Comparison of ENCODE assay signal across 14 cellular contexts in genomic region chr12:132078190-132078589, GRCh38.
DNase-seq lines count a peak whose midpoint lies in the region; ATAC-seq and TF ChIP-seq lines count a peak whose summit lies in the region.
"Had no signal": no experiment of that assay in that cellular context is flagged by ENCODE, and none has a peak within 500 bp of the region (broad histone marks: within the 10 kb centered on the region; RNA-seq: fewer than 3 reads in every experiment).

No MANE protein-coding gene starts in this region.

- no peak overlapping the region for H3K56ac ChIP-seq in mesendoderm (ENCODE audit: low read length)

- ATAC-seq in left cardiac atrium: peak; percentile 20 to 43
- ATAC-seq: GM23338 had no signal

- no peaks in the 10 kb centered on the region for H4K20me1 ChIP-seq in SK-N-SH (ENCODE audit: insufficient read depth)

- H3K79me2 ChIP-seq in SK-N-SH (ENCODE audit: insufficient read depth): no peaks in the 10 kb centered on the region
- H3K79me2 ChIP-seq in mesendoderm (ENCODE audit: control insufficient read depth, insufficient read depth, low read length): no peaks in the 10 kb centered on the region

- H3K9me3 ChIP-seq in SK-N-SH: no peaks in the 10 kb centered on the region
- H3K9me3 ChIP-seq in uterus: no peaks in the 10 kb centered on the region
- H3K9me3 ChIP-seq: BE2C, stomach had no signal

- H2AK5ac ChIP-seq in mesendoderm (ENCODE audit: low read length): no peak overlapping the region

- TF ChIP-seq CTCF in SK-N-SH (IDR thresholded peaks at IDR 0.05) (no peak), uterus (IDR thresholded peaks at IDR 0.05) (no peak)

- no peak overlapping the region for H2BK5ac ChIP-seq in mesendoderm (ENCODE audit: low read length)

- no peaks in the 10 kb centered on the region; a peak in 1 of 4 replicates for H3K4me1 ChIP-seq in SK-N-SH (ENCODE audit: control insufficient read depth in 1 of 2, insufficient read depth in 2 of 2, low read depth in 1 of 2, low read length in 1 of 2)
- no peaks in the 10 kb centered on the region for H3K4me1 ChIP-seq in uterus
- no peaks in the 10 kb centered on the region for H3K4me1 ChIP-seq in mesendoderm (ENCODE audit: control insufficient read depth, low read depth, low read length)
- H3K4me1 ChIP-seq: BE2C had no signal

- H3K27me3 ChIP-seq in SK-N-SH (ENCODE audit: insufficient read depth) (no peaks in the 10 kb centered on the region), uterus (no peaks in the 10 kb centered on the region), mesendoderm (ENCODE audit: insufficient read depth, low read length, poor library complexity) (no peaks in the 10 kb centered on the region)
- H3K27me3 ChIP-seq: BE2C, stomach had no signal

- no peak overlapping the region for H2BK15ac ChIP-seq in mesendoderm (replicated peaks; ENCODE audit: low read depth)

- no peak overlapping the region for H3K18ac ChIP-seq in mesendoderm (ENCODE audit: low read length)

- H3K4me2 ChIP-seq in SK-N-SH: no peak overlapping the region
- H3K4me2 ChIP-seq in mesendoderm (ENCODE audit: low read length): no peak overlapping the region
- H3K4me2 ChIP-seq: GM23338 had no signal

- POLR2A ChIA-PET in SK-N-SH (lab: Yijun Ruan, JAX): no interaction called here

- peak overlapping the region in 1 of 2 experiments; percentile 30; a peak in 2 of 4 replicates for H3K27ac ChIP-seq in SK-N-SH (ENCODE audit: low read depth in 2 of 2, low read length in 1 of 2)
- peak overlapping the region; percentile 38 to 61 for H3K27ac ChIP-seq in uterus
- H3K27ac ChIP-seq in mesendoderm (ENCODE audit: low read depth, low read length): no peak overlapping the region

- intact Hi-C loops in left cardiac atrium (cut with DNase I): no loop called here
- intact Hi-C loops in cardiac septum (cut with DNase I): no loop called here
- intact Hi-C loops in uterus (cut with DNase I; ENCODE audit: low total_unique reads): no loop called here

- DNase-seq in left cardiac atrium (peak; percentile 52), cardiac septum (ENCODE audit: low spot score) (no peak), SK-N-SH (no peak), fibroblast of the conjunctiva (ENCODE audit: low read depth) (peak; percentile 84), uterus (peak; percentile 41 to 48), mesendoderm (no peak)
- DNase-seq in effector CD8-positive, alpha-beta T cell (lab: John Stamatoyannopoulos, UW): no peak
- DNase-seq in activated naive CD4-positive, alpha-beta T cell treated with anti-CD3 and anti-CD28 coated beads, Interleukin-2, amount 50 U/mL, for 16 hours: no peak
- DNase-seq: amniotic stem cell, BE2C, islet precursor cell, KG1, stomach had no signal

- H3K4me3 ChIP-seq in SK-N-SH (ENCODE audit: low read depth in 2 of 2, low read length in 1 of 2) (no peak overlapping the region), uterus (no peak overlapping the region), mesendoderm (ENCODE audit: low read length) (no peak overlapping the region)
- H3K4me3 ChIP-seq: GM23338, stomach had no signal

- 51% methylated on average over 6 of the region's 6 CpGs for WGBS in SK-N-SH (ENCODE audit: low lambda C conversion rate)
- no CpG with 5 or more reads among the region's 6 CpGs for WGBS in mesendoderm (ENCODE audit: extremely low coverage, insufficient coverage, low lambda C conversion rate)

- no peak for TF ChIP-seq EP300 in SK-N-SH (IDR thresholded peaks at IDR 0.05; ENCODE audit: borderline replicate concordance in 1 of 2, low read depth in 1 of 2, low read length in 1 of 2)

- no peak overlapping the region for H2BK120ac ChIP-seq in mesendoderm (ENCODE audit: low read depth, low read length)

- no peak for TF ChIP-seq POLR2A in uterus (IDR thresholded peaks at IDR 0.05)

- no peak overlapping the region for H3K23ac ChIP-seq in mesendoderm (ENCODE audit: low read length)

- no peaks in the 10 kb centered on the region for H3K9me2 ChIP-seq in SK-N-SH

- no peak for TF ChIP-seq RAD21 in SK-N-SH (IDR thresholded peaks at IDR 0.05; ENCODE audit: low read length)

- H4K8ac ChIP-seq in mesendoderm (ENCODE audit: low read depth, low read length): no peak overlapping the region

- no peak overlapping the region for H4K5ac ChIP-seq in mesendoderm (ENCODE audit: low read length)

- H3K36me3 ChIP-seq in SK-N-SH (replicated peaks in 1 of 2; ENCODE audit: control insufficient read depth in 1 of 2, insufficient read depth in 2 of 2, low read length in 1 of 2): peaks cover 31 to 64% of the 10 kb centered on the region in 2 experiments
- H3K36me3 ChIP-seq in uterus: no peaks in the 10 kb centered on the region
- peaks cover 4% of the 10 kb centered on the region for H3K36me3 ChIP-seq in mesendoderm (ENCODE audit: control insufficient read depth, insufficient read depth, low read length)

- CTCF ChIA-PET in SK-N-SH (lab: Yijun Ruan, JAX): no interaction called here

- no peaks in the 10 kb centered on the region for H3K79me1 ChIP-seq in mesendoderm (ENCODE audit: low read length)

- H3K9ac ChIP-seq in SK-N-SH: no peak overlapping the region
- H3K9ac ChIP-seq in mesendoderm (ENCODE audit: low read length): no peak overlapping the region

- H2AFZ ChIP-seq in SK-N-SH (ENCODE audit: low read depth): no peak overlapping the region
- H2AFZ ChIP-seq: GM23338 had no signal

- no peaks in the 10 kb centered on the region for H3F3A ChIP-seq in SK-N-SH (replicated peaks; ENCODE audit: insufficient read depth)

- no peak overlapping the region for H3K4ac ChIP-seq in mesendoderm (ENCODE audit: low read depth, low read length)

TF ChIP-seq in SK-N-SH, 30 proteins besides CTCF, POLR2A, EP300 and RAD21 (continues in another document):
- TF ChIP-seq POLR2AphosphoS5 (IDR thresholded peaks at IDR 0.05; ENCODE audit: low read depth, low read length): no peak
- TF ChIP-seq FOSL2 (IDR thresholded peaks at IDR 0.05; ENCODE audit: borderline replicate concordance, low read depth): peak; percentile 40; the same call in 1 of the 2 replicates
- peak; percentile 20; the same call in 1 of the 2 replicates for TF ChIP-seq TCF12 (IDR thresholded peaks at IDR 0.05)
- no peak for TF ChIP-seq IRF3 (IDR thresholded peaks at IDR 0.05; ENCODE audit: low read depth, low read length)
- no peak for TF ChIP-seq PBX3 (IDR thresholded peaks at IDR 0.05)
- TF ChIP-seq USF2 (IDR thresholded peaks at IDR 0.05; ENCODE audit: borderline replicate concordance, low read depth, low read length): no peak
- no peak for TF ChIP-seq CHD2 (IDR thresholded peaks at IDR 0.05; ENCODE audit: low read length, partially characterized antibody)
- TF ChIP-seq NFIC (IDR thresholded peaks at IDR 0.05; ENCODE audit: borderline replicate concordance): peak; percentile 83
- no peak for TF ChIP-seq REST (IDR thresholded peaks at IDR 0.05; ENCODE audit: low read depth, low read length)
- TF ChIP-seq ELF1 (IDR thresholded peaks at IDR 0.05): no peak
- TF ChIP-seq GATA2 (CRISPR knock-in tag; IDR thresholded peaks at IDR 0.05): no peak
- no peak for TF ChIP-seq MXI1 (IDR thresholded peaks at IDR 0.05; ENCODE audit: low read depth, low read length)

Comparison
In these comparisons a context has a peak if more than half of its experiments do, and no peak if none do; other contexts are left out.
1. DNase-seq: peak in left cardiac atrium (single experiment), fibroblast of the conjunctiva (single experiment) and uterus (2 of 2); none in cardiac septum (single experiment), SK-N-SH (single experiment), effector CD8-positive, alpha-beta T cell (single experiment), mesendoderm (single experiment) and activated naive CD4-positive, alpha-beta T cell treated with anti-CD3 and anti-CD28 coated beads, Interleukin-2, amount 50 U/mL, for 16 hours (single experiment).